In the genomic region with DNA sequence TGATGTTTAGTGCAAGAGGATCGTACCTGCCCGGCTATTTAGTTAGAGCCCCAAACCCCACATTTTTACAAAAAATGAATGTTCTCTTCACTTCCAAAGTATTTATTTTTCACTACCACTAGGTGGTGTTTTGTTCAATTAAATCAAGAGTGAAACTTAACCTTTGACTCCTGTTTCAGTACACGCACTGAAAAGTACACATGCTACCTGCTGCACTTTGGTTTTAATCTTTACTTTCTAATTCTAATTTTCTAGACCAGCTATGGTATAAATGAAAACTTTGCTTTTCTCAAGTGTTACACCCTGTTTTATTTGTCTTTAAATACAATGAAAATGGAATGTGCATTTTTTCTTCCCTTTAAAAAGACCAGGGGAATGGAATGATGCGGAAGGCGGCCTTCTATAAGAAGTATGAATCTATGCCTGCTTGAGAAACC, we compare ENCODE assay signal across 8 cellular contexts. TPM values are rescaled to one million over a fixed set of nuclear protein-coding genes. Genes with fewer than 3 reads are reported as not detected.
A peak's percentile ranks its signal among the peaks of the same experiment; 100 is the strongest.
DNase-seq lines count a peak whose midpoint lies in the region; ATAC-seq and TF ChIP-seq lines count a peak whose summit lies in the region.

No MANE protein-coding gene starts in this region.

- no peak overlapping the region for H3K4me3 ChIP-seq in RWPE2 (ENCODE audit: severe bottlenecking)
- H3K4me3 ChIP-seq in epithelial cell of esophagus (ENCODE audit: low read length): no peak overlapping the region

- DNase-seq in NCI-H82 (lab: John Stamatoyannopoulos, UW) (peak; percentile 23), NCI-H82 treated with DMSO at 0.1 percent for 48 hours (lab: John Stamatoyannopoulos, UW; ENCODE audit: unreplicated experiment) (no peak), RWPE2 (ENCODE audit: low spot score) (no peak), epithelial cell of esophagus (ENCODE audit: low read depth) (peak; percentile 45), renal cortical epithelial cell (ENCODE audit: low read depth) (peak; percentile 57), NCI-H526 treated with DMSO at 0.1 percent for 48 hours (lab: John Stamatoyannopoulos, UW) (no peak), T1000 (lab: John Stamatoyannopoulos, UW) (no peak)

- H3K36me3 ChIP-seq in RWPE2 (ENCODE audit: low read depth): 0 out of 2 replicates have a peak, but pooled peaks cover 3% of the 10 kb centered on the region

- H3K9me3 ChIP-seq in RWPE2 (ENCODE audit: severe bottlenecking): no peaks in the 10 kb centered on the region

- TF ChIP-seq CTCF in RWPE2 (IDR thresholded peaks at IDR 0.05; ENCODE audit: poor library complexity, severe bottlenecking) (peak; percentile 67), epithelial cell of esophagus (IDR thresholded peaks at IDR 0.05; ENCODE audit: insufficient read depth, low read depth, low read length, missing control alignments) (peak; percentile 33)

- H3K27ac ChIP-seq in RWPE2 (ENCODE audit: poor library complexity, severe bottlenecking): no peak overlapping the region

- H3K27me3 ChIP-seq in RWPE2 (ENCODE audit: insufficient read depth, poor library complexity, severe bottlenecking): no peaks in the 10 kb centered on the region

- ATAC-seq in HG03196 (IDR thresholded peaks at IDR 0.05; ENCODE audit: unreplicated experiment): peak; percentile 63
- ATAC-seq in RWPE2 (ENCODE audit: low read depth): no peak

- H3K4me1 ChIP-seq in RWPE2 (ENCODE audit: insufficient read depth, poor library complexity, severe bottlenecking): no peaks in the 10 kb centered on the region

RNA-seq across cellular contexts. Expression of a gene that starts 31.4 kb away (rescaled TPM):
- total RNA-seq in renal cortical epithelial cell: 6.6 and 7.2 TPM in 2 replicates

Comparison
In these comparisons a context has a peak if more than half of its experiments do, and no peak if none do; other contexts are left out.
1. DNase-seq: peak in NCI-H82 (single experiment), epithelial cell of esophagus (single experiment) and renal cortical epithelial cell (single experiment); none in NCI-H82 treated with DMSO at 0.1 percent for 48 hours (single experiment), RWPE2 (single experiment), NCI-H526 treated with DMSO at 0.1 percent for 48 hours (single experiment) and T1000 (single experiment).